ENCODE assay signal across 2 cellular contexts in the genomic region with DNA sequence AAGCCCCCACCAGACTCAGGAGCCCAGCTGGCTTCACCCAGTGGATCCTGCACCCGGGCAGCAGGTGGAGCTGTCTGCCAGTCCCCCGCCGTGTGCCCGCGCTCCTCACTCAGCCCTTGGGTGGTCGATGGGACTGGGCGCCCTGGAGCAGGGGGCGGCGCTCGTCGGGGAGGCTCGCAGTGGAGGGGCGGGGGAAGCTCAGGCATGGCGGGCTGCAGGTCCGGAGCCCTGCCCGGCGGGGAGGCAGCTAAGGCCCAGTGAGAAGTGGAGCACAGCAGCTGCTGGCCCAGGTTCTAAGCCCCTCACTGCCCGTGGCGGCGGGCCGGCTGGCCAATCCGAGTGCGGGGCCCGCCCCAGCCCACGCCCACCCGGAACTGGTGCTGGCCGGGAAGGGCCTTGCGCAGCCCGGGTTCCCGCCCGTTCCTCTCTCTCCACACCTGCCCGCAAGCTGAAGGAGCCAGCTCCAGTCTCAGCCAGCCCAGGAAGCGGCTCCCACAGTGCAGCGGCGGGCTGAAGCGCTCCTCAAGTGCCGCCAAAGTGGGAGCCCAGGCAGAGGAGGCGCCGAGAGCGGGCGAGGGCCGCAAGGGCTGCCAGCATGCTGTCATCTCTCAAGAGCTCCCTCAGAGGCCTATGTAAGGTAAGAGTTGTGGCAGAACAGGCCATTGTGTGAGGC.
TF ChIP-seq lines count a peak whose summit lies in the region.

No MANE protein-coding gene starts in this region.

TF ChIP-seq in HepG2, 621 proteins besides CTCF, POLR2A, EP300 and RAD21 (continued from another document):
- TF ChIP-seq ZBTB7B (CRISPR knock-in tag; IDR thresholded peaks at IDR 0.05) (no peak), SOX6 (IDR thresholded peaks at IDR 0.05) (no peak), SOX6 (CRISPR knock-in tag; IDR thresholded peaks at IDR 0.05) (no peak), SNAPC2 (CRISPR knock-in tag; IDR thresholded peaks at IDR 0.05) (no peak)

TF ChIP-seq in WTC11, 78 proteins besides CTCF, POLR2A, EP300 and RAD21 (continued from another document and continues in another):
- TF ChIP-seq, protein P1, sequence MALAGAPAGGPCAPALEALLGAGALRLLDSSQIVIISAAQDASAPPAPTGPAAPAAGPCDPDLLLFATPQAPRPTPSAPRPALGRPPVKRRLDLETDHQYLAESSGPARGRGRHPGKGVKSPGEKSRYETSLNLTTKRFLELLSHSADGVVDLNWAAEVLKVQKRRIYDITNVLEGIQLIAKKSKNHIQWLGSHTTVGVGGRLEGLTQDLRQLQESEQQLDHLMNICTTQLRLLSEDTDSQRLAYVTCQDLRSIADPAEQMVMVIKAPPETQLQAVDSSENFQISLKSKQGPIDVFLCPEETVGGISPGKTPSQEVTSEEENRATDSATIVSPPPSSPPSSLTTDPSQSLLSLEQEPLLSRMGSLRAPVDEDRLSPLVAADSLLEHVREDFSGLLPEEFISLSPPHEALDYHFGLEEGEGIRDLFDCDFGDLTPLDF (CRISPR knock-in tag; IDR thresholded peaks at IDR 0.05): no peak; the same call in 1 of the 2 replicates
- TF ChIP-seq ZNF416 (CRISPR knock-in tag; IDR thresholded peaks at IDR 0.05): 0 out of 2 replicates have a peak, but pooled peaks have one; percentile 44
- no peak for TF ChIP-seq SMAD3 (CRISPR knock-in tag; IDR thresholded peaks at IDR 0.05; ENCODE audit: borderline replicate concordance)
- TF ChIP-seq, protein P2, sequence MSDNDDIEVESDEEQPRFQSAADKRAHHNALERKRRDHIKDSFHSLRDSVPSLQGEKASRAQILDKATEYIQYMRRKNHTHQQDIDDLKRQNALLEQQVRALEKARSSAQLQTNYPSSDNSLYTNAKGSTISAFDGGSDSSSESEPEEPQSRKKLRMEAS (CRISPR knock-in tag; IDR thresholded peaks at IDR 0.05): peak; percentile 88
- TF ChIP-seq NR3C1 (CRISPR knock-in tag; conservative IDR thresholded peaks at IDR 0.05; ENCODE audit: low read depth): no peak
- TF ChIP-seq, protein P3, sequence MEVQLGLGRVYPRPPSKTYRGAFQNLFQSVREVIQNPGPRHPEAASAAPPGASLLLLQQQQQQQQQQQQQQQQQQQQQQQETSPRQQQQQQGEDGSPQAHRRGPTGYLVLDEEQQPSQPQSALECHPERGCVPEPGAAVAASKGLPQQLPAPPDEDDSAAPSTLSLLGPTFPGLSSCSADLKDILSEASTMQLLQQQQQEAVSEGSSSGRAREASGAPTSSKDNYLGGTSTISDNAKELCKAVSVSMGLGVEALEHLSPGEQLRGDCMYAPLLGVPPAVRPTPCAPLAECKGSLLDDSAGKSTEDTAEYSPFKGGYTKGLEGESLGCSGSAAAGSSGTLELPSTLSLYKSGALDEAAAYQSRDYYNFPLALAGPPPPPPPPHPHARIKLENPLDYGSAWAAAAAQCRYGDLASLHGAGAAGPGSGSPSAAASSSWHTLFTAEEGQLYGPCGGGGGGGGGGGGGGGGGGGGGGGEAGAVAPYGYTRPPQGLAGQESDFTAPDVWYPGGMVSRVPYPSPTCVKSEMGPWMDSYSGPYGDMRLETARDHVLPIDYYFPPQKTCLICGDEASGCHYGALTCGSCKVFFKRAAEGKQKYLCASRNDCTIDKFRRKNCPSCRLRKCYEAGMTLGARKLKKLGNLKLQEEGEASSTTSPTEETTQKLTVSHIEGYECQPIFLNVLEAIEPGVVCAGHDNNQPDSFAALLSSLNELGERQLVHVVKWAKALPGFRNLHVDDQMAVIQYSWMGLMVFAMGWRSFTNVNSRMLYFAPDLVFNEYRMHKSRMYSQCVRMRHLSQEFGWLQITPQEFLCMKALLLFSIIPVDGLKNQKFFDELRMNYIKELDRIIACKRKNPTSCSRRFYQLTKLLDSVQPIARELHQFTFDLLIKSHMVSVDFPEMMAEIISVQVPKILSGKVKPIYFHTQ (CRISPR knock-in tag; IDR thresholded peaks at IDR 0.05): no peak
- 0 out of 2 replicates have a peak, but pooled peaks have one; percentile 62 for TF ChIP-seq TP53 (CRISPR knock-in tag; IDR thresholded peaks at IDR 0.05)
- no peak for TF ChIP-seq ZNF396 (CRISPR knock-in tag; IDR thresholded peaks at IDR 0.05; ENCODE audit: borderline replicate concordance)
- TF ChIP-seq, protein P4, sequence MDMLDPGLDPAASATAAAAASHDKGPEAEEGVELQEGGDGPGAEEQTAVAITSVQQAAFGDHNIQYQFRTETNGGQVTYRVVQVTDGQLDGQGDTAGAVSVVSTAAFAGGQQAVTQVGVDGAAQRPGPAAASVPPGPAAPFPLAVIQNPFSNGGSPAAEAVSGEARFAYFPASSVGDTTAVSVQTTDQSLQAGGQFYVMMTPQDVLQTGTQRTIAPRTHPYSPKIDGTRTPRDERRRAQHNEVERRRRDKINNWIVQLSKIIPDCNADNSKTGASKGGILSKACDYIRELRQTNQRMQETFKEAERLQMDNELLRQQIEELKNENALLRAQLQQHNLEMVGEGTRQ (CRISPR knock-in tag; IDR thresholded peaks at IDR 0.05): 0 out of 2 replicates have a peak, but pooled peaks have one; percentile 29
- TF ChIP-seq, protein P5, sequence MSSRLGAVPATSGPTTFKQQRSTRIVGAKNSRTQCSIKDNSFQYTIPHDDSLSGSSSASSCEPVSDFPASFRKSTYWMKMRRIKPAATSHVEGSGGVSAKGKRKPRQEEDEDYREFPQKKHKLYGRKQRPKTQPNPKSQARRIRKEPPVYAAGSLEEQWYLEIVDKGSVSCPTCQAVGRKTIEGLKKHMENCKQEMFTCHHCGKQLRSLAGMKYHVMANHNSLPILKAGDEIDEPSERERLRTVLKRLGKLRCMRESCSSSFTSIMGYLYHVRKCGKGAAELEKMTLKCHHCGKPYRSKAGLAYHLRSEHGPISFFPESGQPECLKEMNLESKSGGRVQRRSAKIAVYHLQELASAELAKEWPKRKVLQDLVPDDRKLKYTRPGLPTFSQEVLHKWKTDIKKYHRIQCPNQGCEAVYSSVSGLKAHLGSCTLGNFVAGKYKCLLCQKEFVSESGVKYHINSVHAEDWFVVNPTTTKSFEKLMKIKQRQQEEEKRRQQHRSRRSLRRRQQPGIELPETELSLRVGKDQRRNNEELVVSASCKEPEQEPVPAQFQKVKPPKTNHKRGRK (CRISPR knock-in tag; IDR thresholded peaks at IDR 0.05; ENCODE audit: borderline replicate concordance): no peak
- TF ChIP-seq, protein P6, sequence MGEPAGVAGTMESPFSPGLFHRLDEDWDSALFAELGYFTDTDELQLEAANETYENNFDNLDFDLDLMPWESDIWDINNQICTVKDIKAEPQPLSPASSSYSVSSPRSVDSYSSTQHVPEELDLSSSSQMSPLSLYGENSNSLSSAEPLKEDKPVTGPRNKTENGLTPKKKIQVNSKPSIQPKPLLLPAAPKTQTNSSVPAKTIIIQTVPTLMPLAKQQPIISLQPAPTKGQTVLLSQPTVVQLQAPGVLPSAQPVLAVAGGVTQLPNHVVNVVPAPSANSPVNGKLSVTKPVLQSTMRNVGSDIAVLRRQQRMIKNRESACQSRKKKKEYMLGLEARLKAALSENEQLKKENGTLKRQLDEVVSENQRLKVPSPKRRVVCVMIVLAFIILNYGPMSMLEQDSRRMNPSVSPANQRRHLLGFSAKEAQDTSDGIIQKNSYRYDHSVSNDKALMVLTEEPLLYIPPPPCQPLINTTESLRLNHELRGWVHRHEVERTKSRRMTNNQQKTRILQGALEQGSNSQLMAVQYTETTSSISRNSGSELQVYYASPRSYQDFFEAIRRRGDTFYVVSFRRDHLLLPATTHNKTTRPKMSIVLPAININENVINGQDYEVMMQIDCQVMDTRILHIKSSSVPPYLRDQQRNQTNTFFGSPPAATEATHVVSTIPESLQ (CRISPR knock-in tag; IDR thresholded peaks at IDR 0.05): no peak
- no peak for TF ChIP-seq SOX15 (CRISPR knock-in tag; IDR thresholded peaks at IDR 0.05)
- TF ChIP-seq, protein P7, sequence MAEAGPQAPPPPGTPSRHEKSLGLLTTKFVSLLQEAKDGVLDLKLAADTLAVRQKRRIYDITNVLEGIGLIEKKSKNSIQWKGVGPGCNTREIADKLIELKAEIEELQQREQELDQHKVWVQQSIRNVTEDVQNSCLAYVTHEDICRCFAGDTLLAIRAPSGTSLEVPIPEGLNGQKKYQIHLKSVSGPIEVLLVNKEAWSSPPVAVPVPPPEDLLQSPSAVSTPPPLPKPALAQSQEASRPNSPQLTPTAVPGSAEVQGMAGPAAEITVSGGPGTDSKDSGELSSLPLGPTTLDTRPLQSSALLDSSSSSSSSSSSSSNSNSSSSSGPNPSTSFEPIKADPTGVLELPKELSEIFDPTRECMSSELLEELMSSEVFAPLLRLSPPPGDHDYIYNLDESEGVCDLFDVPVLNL (CRISPR knock-in tag; IDR thresholded peaks at IDR 0.05; ENCODE audit: borderline replicate concordance, low read depth): 0 out of 2 replicates have a peak, but pooled peaks have one; percentile 68
- TF ChIP-seq NFE2L1 (CRISPR knock-in tag; IDR thresholded peaks at IDR 0.05): peak; percentile 79; the same call in 1 of the 2 replicates
- TF ChIP-seq, protein P8, sequence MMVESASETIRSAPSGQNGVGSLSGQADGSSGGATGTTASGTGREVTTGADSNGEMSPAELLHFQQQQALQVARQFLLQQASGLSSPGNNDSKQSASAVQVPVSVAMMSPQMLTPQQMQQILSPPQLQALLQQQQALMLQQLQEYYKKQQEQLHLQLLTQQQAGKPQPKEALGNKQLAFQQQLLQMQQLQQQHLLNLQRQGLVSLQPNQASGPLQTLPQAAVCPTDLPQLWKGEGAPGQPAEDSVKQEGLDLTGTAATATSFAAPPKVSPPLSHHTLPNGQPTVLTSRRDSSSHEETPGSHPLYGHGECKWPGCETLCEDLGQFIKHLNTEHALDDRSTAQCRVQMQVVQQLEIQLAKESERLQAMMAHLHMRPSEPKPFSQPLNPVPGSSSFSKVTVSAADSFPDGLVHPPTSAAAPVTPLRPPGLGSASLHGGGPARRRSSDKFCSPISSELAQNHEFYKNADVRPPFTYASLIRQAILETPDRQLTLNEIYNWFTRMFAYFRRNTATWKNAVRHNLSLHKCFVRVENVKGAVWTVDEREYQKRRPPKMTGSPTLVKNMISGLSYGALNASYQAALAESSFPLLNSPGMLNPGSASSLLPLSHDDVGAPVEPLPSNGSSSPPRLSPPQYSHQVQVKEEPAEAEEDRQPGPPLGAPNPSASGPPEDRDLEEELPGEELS (CRISPR knock-in tag; IDR thresholded peaks at IDR 0.05): peak; percentile 79; the same call in 1 of the 2 replicates
- TF ChIP-seq, protein P9, sequence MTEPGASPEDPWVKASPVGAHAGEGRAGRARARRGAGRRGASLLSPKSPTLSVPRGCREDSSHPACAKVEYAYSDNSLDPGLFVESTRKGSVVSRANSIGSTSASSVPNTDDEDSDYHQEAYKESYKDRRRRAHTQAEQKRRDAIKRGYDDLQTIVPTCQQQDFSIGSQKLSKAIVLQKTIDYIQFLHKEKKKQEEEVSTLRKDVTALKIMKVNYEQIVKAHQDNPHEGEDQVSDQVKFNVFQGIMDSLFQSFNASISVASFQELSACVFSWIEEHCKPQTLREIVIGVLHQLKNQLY (CRISPR knock-in tag; IDR thresholded peaks at IDR 0.05): no peak
- TF ChIP-seq GRHL2 (CRISPR knock-in tag; IDR thresholded peaks at IDR 0.05; ENCODE audit: insufficient replicate concordance, severe bottlenecking): no peak
- TF ChIP-seq FOXK1 (CRISPR knock-in tag; IDR thresholded peaks at IDR 0.05): no peak
- TF ChIP-seq RORB (CRISPR knock-in tag; IDR thresholded peaks at IDR 0.05): no peak
- no peak for TF ChIP-seq MXD4 (CRISPR knock-in tag; IDR thresholded peaks at IDR 0.05; ENCODE audit: borderline replicate concordance)
- TF ChIP-seq ELF4 (CRISPR knock-in tag; IDR thresholded peaks at IDR 0.05; ENCODE audit: low read depth): no peak
- TF ChIP-seq, protein P10, sequence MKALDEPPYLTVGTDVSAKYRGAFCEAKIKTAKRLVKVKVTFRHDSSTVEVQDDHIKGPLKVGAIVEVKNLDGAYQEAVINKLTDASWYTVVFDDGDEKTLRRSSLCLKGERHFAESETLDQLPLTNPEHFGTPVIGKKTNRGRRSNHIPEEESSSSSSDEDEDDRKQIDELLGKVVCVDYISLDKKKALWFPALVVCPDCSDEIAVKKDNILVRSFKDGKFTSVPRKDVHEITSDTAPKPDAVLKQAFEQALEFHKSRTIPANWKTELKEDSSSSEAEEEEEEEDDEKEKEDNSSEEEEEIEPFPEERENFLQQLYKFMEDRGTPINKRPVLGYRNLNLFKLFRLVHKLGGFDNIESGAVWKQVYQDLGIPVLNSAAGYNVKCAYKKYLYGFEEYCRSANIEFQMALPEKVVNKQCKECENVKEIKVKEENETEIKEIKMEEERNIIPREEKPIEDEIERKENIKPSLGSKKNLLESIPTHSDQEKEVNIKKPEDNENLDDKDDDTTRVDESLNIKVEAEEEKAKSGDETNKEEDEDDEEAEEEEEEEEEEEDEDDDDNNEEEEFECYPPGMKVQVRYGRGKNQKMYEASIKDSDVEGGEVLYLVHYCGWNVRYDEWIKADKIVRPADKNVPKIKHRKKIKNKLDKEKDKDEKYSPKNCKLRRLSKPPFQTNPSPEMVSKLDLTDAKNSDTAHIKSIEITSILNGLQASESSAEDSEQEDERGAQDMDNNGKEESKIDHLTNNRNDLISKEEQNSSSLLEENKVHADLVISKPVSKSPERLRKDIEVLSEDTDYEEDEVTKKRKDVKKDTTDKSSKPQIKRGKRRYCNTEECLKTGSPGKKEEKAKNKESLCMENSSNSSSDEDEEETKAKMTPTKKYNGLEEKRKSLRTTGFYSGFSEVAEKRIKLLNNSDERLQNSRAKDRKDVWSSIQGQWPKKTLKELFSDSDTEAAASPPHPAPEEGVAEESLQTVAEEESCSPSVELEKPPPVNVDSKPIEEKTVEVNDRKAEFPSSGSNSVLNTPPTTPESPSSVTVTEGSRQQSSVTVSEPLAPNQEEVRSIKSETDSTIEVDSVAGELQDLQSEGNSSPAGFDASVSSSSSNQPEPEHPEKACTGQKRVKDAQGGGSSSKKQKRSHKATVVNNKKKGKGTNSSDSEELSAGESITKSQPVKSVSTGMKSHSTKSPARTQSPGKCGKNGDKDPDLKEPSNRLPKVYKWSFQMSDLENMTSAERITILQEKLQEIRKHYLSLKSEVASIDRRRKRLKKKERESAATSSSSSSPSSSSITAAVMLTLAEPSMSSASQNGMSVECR (CRISPR knock-in tag; IDR thresholded peaks at IDR 0.05; ENCODE audit: borderline replicate concordance): no peak
- TF ChIP-seq ZNF138 (CRISPR knock-in tag; conservative IDR thresholded peaks at IDR 0.05): no peak
- TF ChIP-seq NFYB (CRISPR knock-in tag; conservative IDR thresholded peaks at IDR 0.05; ENCODE audit: low read depth): peak; percentile 80
- TF ChIP-seq, protein P11, sequence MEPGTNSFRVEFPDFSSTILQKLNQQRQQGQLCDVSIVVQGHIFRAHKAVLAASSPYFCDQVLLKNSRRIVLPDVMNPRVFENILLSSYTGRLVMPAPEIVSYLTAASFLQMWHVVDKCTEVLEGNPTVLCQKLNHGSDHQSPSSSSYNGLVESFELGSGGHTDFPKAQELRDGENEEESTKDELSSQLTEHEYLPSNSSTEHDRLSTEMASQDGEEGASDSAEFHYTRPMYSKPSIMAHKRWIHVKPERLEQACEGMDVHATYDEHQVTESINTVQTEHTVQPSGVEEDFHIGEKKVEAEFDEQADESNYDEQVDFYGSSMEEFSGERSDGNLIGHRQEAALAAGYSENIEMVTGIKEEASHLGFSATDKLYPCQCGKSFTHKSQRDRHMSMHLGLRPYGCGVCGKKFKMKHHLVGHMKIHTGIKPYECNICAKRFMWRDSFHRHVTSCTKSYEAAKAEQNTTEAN (CRISPR knock-in tag; IDR thresholded peaks at IDR 0.05): no peak
- no peak for TF ChIP-seq JUN (CRISPR knock-in tag; IDR thresholded peaks at IDR 0.05)
- TF ChIP-seq ZNF317 (CRISPR knock-in tag; IDR thresholded peaks at IDR 0.05; ENCODE audit: borderline replicate concordance, low read depth): no peak
- TF ChIP-seq, protein P12, sequence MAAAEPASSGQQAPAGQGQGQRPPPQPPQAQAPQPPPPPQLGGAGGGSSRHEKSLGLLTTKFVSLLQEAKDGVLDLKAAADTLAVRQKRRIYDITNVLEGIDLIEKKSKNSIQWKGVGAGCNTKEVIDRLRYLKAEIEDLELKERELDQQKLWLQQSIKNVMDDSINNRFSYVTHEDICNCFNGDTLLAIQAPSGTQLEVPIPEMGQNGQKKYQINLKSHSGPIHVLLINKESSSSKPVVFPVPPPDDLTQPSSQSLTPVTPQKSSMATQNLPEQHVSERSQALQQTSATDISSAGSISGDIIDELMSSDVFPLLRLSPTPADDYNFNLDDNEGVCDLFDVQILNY (CRISPR knock-in tag; IDR thresholded peaks at IDR 0.05): peak; percentile 90
- no peak for TF ChIP-seq ATF1 (CRISPR knock-in tag; IDR thresholded peaks at IDR 0.05)
